Comparison of ENCODE assay signal across 18 cellular contexts in genomic region chr1:59502009-59502691, GRCh38.
DNase-seq lines count a peak whose midpoint lies in the region; ATAC-seq and TF ChIP-seq lines count a peak whose summit lies in the region.
"Had no signal": no experiment of that assay in that cellular context is flagged by ENCODE, and none has a peak within 500 bp of the region (broad histone marks: within the 10 kb centered on the region; RNA-seq: fewer than 3 reads in every experiment).

No MANE protein-coding gene starts in this region.

- H3K4me1 ChIP-seq in A673 (ENCODE audit: insufficient read depth, low read length, poor library complexity, severe bottlenecking), result peaks cover 24% of the 10 kb centered on the region
- peaks cover 11 to 36% of the 10 kb centered on the region in 2 experiments; a peak in 3 of 4 replicates for H3K4me1 ChIP-seq in HCT116 (ENCODE audit: control insufficient read depth in 1 of 2, insufficient read depth in 2 of 2, low read length in 2 of 2)

- H3K4me2 ChIP-seq in HCT116 (ENCODE audit: low read length), result peak overlapping the region; percentile 41

- no TSS peak for BruUV-seq in A673 (replicated peaks; lab: Mats Ljungman, UMichigan)
- BruUV-seq in HCT116 (replicated peaks; lab: Mats Ljungman, UMichigan), result no TSS peak

- peak; percentile 22; the same call in 1 of the 2 replicates for ATAC-seq in HCT116
- ATAC-seq in GM18907 (IDR thresholded peaks at IDR 0.05; ENCODE audit: unreplicated experiment), result no peak
- ATAC-seq in HG03135 (IDR thresholded peaks at IDR 0.05; ENCODE audit: unreplicated experiment), result no peak
- ATAC-seq: activated CD8-positive, alpha-beta memory T cell treated with anti-CD3 and anti-CD28 coated beads, Interleukin-2, amount 10 ng/mL, durations not matched to agents 7 days and 5 days; heart right ventricle; right cardiac atrium had no signal

- TF ChIP-seq CTCF in A673 (conservative IDR thresholded peaks at IDR 0.05; ENCODE audit: low read depth, low read length) (no peak), HCT116 (IDR thresholded peaks at IDR 0.05 in 2 of 3, conservative IDR thresholded peaks at IDR 0.05 in 1 of 3; ENCODE audit: borderline replicate concordance in 1 of 3, insufficient read depth in 1 of 3, low read depth in 2 of 3, low read length in 2 of 3) (no peak)

- H2AFZ ChIP-seq in HCT116 (ENCODE audit: low read depth, low read length, poor library complexity, severe bottlenecking), result no peak overlapping the region

- H4K20me1 ChIP-seq in HCT116 (ENCODE audit: insufficient read depth), result no peaks in the 10 kb centered on the region

- no peak for TF ChIP-seq POLR2A in HCT116 (IDR thresholded peaks at IDR 0.05; ENCODE audit: borderline replicate concordance, extremely low read depth, insufficient read depth, insufficient read length)

- H3K4me3 ChIP-seq in A673 (ENCODE audit: low read depth, low read length, poor library complexity, severe bottlenecking), result no peak overlapping the region
- no peak overlapping the region for H3K4me3 ChIP-seq in HCT116 (replicated peaks in 1 of 2; ENCODE audit: low read depth in 1 of 2, low read length in 2 of 2)
- H3K4me3 ChIP-seq: adrenal gland, HAP-1, heart right ventricle had no signal

- H3K36me3 ChIP-seq in A673 (ENCODE audit: insufficient read depth, low read length, poor library complexity, severe bottlenecking), result no peaks in the 10 kb centered on the region
- no peaks in the 10 kb centered on the region for H3K36me3 ChIP-seq in HCT116 (ENCODE audit: control insufficient read depth in 1 of 2, insufficient read depth in 2 of 2, low read length in 2 of 2)
- H3K36me3 ChIP-seq: adrenal gland, HAP-1, heart right ventricle had no signal

- DNase-seq in A673 (ENCODE audit: low spot score), result peak; percentile 41
- DNase-seq in HCT116 (ENCODE audit: low read depth, low spot score), result no peak
- DNase-seq in amniotic epithelial cell (ENCODE audit: low read depth), result peak; percentile 87
- DNase-seq in head of caudate nucleus, result peak in 40 of 42 donors; percentile 13 to 91 (median 63)
- DNase-seq in activated CD4-positive, CD25-positive, alpha-beta regulatory T cell treated with anti-CD3 and anti-CD28 coated beads, Interleukin-2, amount 50 U/mL, for 72 hours, result no peak
- no peak for DNase-seq in KG1 (lab: John Stamatoyannopoulos, UW)
- DNase-seq: activated CD4-positive, CD25-positive, alpha-beta regulatory T cell; activated CD8-positive, alpha-beta memory T cell treated with anti-CD3 and anti-CD28 coated beads, Interleukin-2, amount 10 ng/mL, durations not matched to agents 7 days and 5 days; activated effector memory CD4-positive, alpha-beta T cell treated with Interleukin-2 at 50 U/mL for 16 hours; heart right ventricle; midbrain; right cardiac atrium; Right ventricle myocardium superior; T-helper 2 cell had no signal

- H3K9me3 ChIP-seq in A673 (ENCODE audit: low read depth, low read length, poor library complexity, severe bottlenecking) (no peaks in the 10 kb centered on the region), HCT116 (ENCODE audit: control insufficient read depth in 1 of 2, insufficient read depth in 1 of 2, low read depth in 1 of 2, low read length in 2 of 2) (no peaks in the 10 kb centered on the region)
- H3K9me3 ChIP-seq: adrenal gland, HAP-1, heart right ventricle had no signal

- no peaks in the 10 kb centered on the region for H3K27me3 ChIP-seq in A673 (replicated peaks; ENCODE audit: insufficient read depth, low read depth, low read length, poor library complexity)
- H3K27me3 ChIP-seq in HCT116 (ENCODE audit: insufficient read depth, low read length), result no peaks in the 10 kb centered on the region
- H3K27me3 ChIP-seq: adrenal gland, heart right ventricle had no signal

- intact Hi-C loops in A673 (cut with micrococcal nuclease; ENCODE audit: unreplicated experiment) (no loop called here), HCT116 (cut with micrococcal nuclease) (no loop called here), head of caudate nucleus (cut with DNase I) (no loop called here)

- no peaks in the 10 kb centered on the region for H3K9me2 ChIP-seq in HCT116 (ENCODE audit: insufficient read depth)

- no peak overlapping the region for H3K9ac ChIP-seq in HCT116 (ENCODE audit: low read length)

- no peak for TF ChIP-seq RAD21 in HCT116 (IDR thresholded peaks at IDR 0.05; ENCODE audit: low read depth)

- H3K27ac ChIP-seq in A673 (ENCODE audit: low read depth, low read length, poor library complexity, severe bottlenecking) (no peak overlapping the region), HCT116 (ENCODE audit: low read depth, low read length) (no peak overlapping the region)
- H3K27ac ChIP-seq: adrenal gland had no signal

- RAD21 ChIA-PET in HCT116 (lab: Charles Lee; ENCODE audit: low non-redundant PET in 1 of 2, low total read pairs in 2 of 2, uncharacterized antibody in 2 of 2, unreplicated experiment in 2 of 2), result no interaction called here

- CTCF ChIA-PET in A673 (lab: Charles Lee) (interaction anchor here (0.5 to 1.1 kb wide), 2 partner anchors 197 to 358 kb away, joined by 3 read pairs; no protein-coding TSS in a partner anchor), HCT116 (lab: Charles Lee) (no interaction called here)

- H3K79me2 ChIP-seq in HCT116 (ENCODE audit: insufficient read depth, low read length), result no peaks in the 10 kb centered on the region

- POLR2A ChIA-PET in A673 (lab: Charles Lee; ENCODE audit: low non-redundant PET), result interaction anchor here (0.5 kb wide), 1 partner anchor 257 kb away, joined by 11 read pairs; no protein-coding TSS in a partner anchor
- POLR2A ChIA-PET in HCT116 (lab: Charles Lee), result no interaction called here

TF ChIP-seq in HCT116, 20 proteins besides CTCF, POLR2A, EP300 and RAD21:
- TF ChIP-seq EGR1 (IDR thresholded peaks at IDR 0.05; ENCODE audit: low read depth) (peak; percentile 59), CEBPB (IDR thresholded peaks at IDR 0.05; ENCODE audit: low read depth) (0 out of 2 replicates have a peak, but pooled peaks have one; percentile 9), POLR2AphosphoS5 (IDR thresholded peaks at IDR 0.05; ENCODE audit: low read depth, low read length) (no peak)

Comparison
In these comparisons a context has a peak if more than half of its experiments do, and no peak if none do; other contexts are left out.
1. DNase-seq: peak in A673 (single experiment), amniotic epithelial cell (single experiment) and head of caudate nucleus (40 of 42); none in HCT116 (single experiment), activated CD4-positive, CD25-positive, alpha-beta regulatory T cell treated with anti-CD3 and anti-CD28 coated beads, Interleukin-2, amount 50 U/mL, for 72 hours (single experiment) and KG1 (single experiment).